ENCODE assay signal across 9 cellular contexts in the genomic region with DNA sequence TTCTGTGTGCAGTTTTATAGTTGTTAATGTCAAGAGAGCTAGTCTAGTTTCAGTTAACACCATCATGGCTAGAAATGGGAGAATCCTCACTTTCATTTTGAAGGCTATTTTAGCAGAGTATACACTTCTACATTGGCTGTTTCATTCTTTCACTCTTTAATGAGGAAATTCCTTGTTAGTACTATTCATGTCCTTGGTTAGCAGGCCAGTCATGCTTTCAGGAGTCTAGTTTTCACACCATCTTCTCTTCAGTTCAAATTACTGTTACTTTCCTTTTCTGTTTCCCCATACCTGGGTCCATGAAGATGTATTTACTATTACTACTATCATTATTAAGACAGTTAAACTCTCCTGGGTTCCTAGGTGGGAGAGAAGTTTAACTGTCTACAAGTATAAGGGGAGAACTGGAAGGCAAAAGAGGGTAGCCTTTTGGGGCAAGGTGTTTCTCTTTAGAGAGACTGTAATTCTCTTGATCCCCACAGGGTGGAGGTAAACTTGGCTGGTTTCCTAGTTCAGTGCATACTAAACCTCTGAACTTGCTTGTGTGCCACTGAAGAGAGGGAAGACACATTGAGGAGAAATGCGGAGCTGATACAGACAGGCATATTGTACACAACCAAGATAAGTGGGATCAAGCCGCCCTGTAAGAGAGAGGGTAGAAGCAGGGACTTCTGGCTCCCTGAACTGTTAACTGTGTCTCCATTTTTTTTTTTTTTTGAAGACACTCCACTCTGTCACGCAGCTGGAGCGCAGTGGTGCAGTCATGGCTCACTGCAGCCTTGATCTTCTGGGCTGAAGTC. TPM values are rescaled to one million over a fixed set of nuclear protein-coding genes. Genes with fewer than 3 reads are reported as not detected.
DNase-seq lines count a peak whose midpoint lies in the region; ATAC-seq and TF ChIP-seq lines count a peak whose summit lies in the region.
"Had no signal": no experiment of that assay in that cellular context is flagged by ENCODE, and none has a peak within 500 bp of the region (broad histone marks: within the 10 kb centered on the region; RNA-seq: fewer than 3 reads in every experiment).

No MANE protein-coding gene starts in this region.

- H3K27ac Mint-ChIP-seq in T-helper 17 cell, result no peak overlapping the region
- H3K27ac Mint-ChIP-seq: effector memory CD8-positive, alpha-beta T cell had no signal

- no peaks in the 10 kb centered on the region for H3K36me3 Mint-ChIP-seq in T-helper 17 cell (ENCODE audit: low read depth)

- TF ChIP-seq POLR2A in spleen (IDR thresholded peaks at IDR 0.05), result no peak

- H3K4me1 Mint-ChIP-seq in T-helper 17 cell, result peaks cover 3% of the 10 kb centered on the region

- ATAC-seq in T-helper 17 cell (peak; percentile 44), HG03432 (IDR thresholded peaks at IDR 0.05; ENCODE audit: unreplicated experiment) (no peak), HG02588 (IDR thresholded peaks at IDR 0.05; ENCODE audit: unreplicated experiment) (no peak)
- ATAC-seq: effector memory CD8-positive, alpha-beta T cell had no signal

- TF ChIP-seq CTCF in spleen (IDR thresholded peaks at IDR 0.05 in 8 of 11, conservative IDR thresholded peaks at IDR 0.05 in 3 of 11), result peak in 9 of 11 experiments; percentile 25 to 65 (median 55)

- 49 to 60% (median 52%) methylated on average over 4 of the region's 4 CpGs for WGBS in spleen, 5 donors

- H3K4me1 ChIP-seq in spleen, result peaks cover 0 to 9% (median 6%) of the 10 kb centered on the region in 6 donors

- H3K36me3 ChIP-seq in spleen, result no peaks in the 10 kb centered on the region

- H3K27me3 ChIP-seq in spleen (replicated peaks in 1 of 7), result peaks cover 4 to 78% (median 31%) of the 10 kb centered on the region in 7 donors

- DNase-seq in A172 (ENCODE audit: low spot score) (peak; percentile 39), EL (peak; percentile 62), NCI-H1092 (lab: John Stamatoyannopoulos, UW) (peak; percentile 3), T-helper 17 cell (no peak), glomerular visceral epithelial cell (ENCODE audit: extremely low spot score) (peak; percentile 74), spleen (no peak)

- H3K27me3 Mint-ChIP-seq in T-helper 17 cell, result peaks cover 49% of the 10 kb centered on the region

- no peak overlapping the region for H3K27ac ChIP-seq in spleen

- no peak overlapping the region for H3K4me3 ChIP-seq in spleen

- peaks cover 3% of the 10 kb centered on the region for H3K9me3 ChIP-seq in T-helper 17 cell (ENCODE audit: control insufficient read depth, low read length, poor library complexity, severe bottlenecking)
- H3K9me3 ChIP-seq in spleen, result peaks cover 0 to 44% (median 33%) of the 10 kb centered on the region in 8 donors

- no peak overlapping the region for H3K4me3 Mint-ChIP-seq in T-helper 17 cell
- H3K4me3 Mint-ChIP-seq: effector memory CD8-positive, alpha-beta T cell had no signal

- intact Hi-C loops in spleen (cut with DNase I; ENCODE audit: low total_unique reads), result loop anchor here (5.0 kb wide), 1 partner anchor 110 kb away; no protein-coding TSS in a partner anchor

RNA-seq across cellular contexts. Expression of a gene that starts 41.3 kb away (rescaled TPM):
- not detected in 2 replicates for total RNA-seq in A172 (2014; rRNA removed; shearing (Covaris generic))
- total RNA-seq in T-helper 17 cell (not detected), spleen (not detected)
- polyA plus RNA-seq in spleen, result under 1 TPM in 2 of 3 donors, not detected in 1; 0.03 TPM

RNA-seq across cellular contexts. Expression of a gene that starts 42.4 kb away (rescaled TPM):
- total RNA-seq in A172 (2014; rRNA removed; shearing (Covaris generic)), result 0.53 TPM in 1 of 2 replicates, not detected in the other
- total RNA-seq in T-helper 17 cell (not detected), spleen (not detected)
- not detected for polyA plus RNA-seq in spleen

RNA-seq across cellular contexts. Expression of a gene that starts 59.3 kb away (rescaled TPM):
- not detected in 2 replicates for total RNA-seq in A172 (2014; rRNA removed; shearing (Covaris generic))
- total RNA-seq in T-helper 17 cell (not detected), spleen (10 to 100 TPM in 6 of 7 donors, 1 to 10 TPM in 1; 9.1 to 97.9 (median 32.3) TPM)
- 10 to 100 TPM in 1 of 3 donors, 1 to 10 TPM in 2; 2.5 to 12.7 (median 8.9) TPM for polyA plus RNA-seq in spleen

Comparison
In these comparisons a context has a peak if more than half of its experiments do, and no peak if none do; other contexts are left out.
1. DNase-seq: peak in A172 (single experiment), EL (single experiment), NCI-H1092 (single experiment) and glomerular visceral epithelial cell (single experiment); none in T-helper 17 cell (0 of 3) and spleen (single experiment).
2. RNA of a gene that starts 59.3 kb away (total RNA-seq): 9.1 to 97.9 TPM in spleen; not detected in A172 and not detected in T-helper 17 cell; every median in the first group is over 10 times any median in the second.